Comparison of ENCODE assay signal across 8 cellular contexts in genomic region chr6:143060354-143060805, GRCh38. TPM values are rescaled to one million over a fixed set of nuclear protein-coding genes. Genes with fewer than 3 reads are reported as not detected.
DNase-seq lines count a peak whose midpoint lies in the region; ATAC-seq and TF ChIP-seq lines count a peak whose summit lies in the region.

No MANE protein-coding gene starts in this region.

- intact Hi-C loops in left ventricle myocardium superior (cut with micrococcal nuclease) (no loop called here), prostate gland (cut with DNase I) (loop anchor here (5.0 kb wide), 1 partner anchor 113 kb away; the partner anchor contains the start of gene HIVEP2)

- WGBS in prostate gland: 0% methylated on average over 28 of the region's 52 CpGs
- under 1% methylated on average over 52 of the region's 52 CpGs for WGBS in urinary bladder

- TF ChIP-seq POLR2A in prostate gland (IDR thresholded peaks at IDR 0.05): peak; percentile 66

- no peaks in the 10 kb centered on the region for H3K27me3 Mint-ChIP-seq in T-cell

- peak overlapping the region; percentile 59 for H3K4me3 ChIP-seq in Jurkat, Clone E6-1 (ENCODE audit: low read length)
- H3K4me3 ChIP-seq in prostate gland (peak overlapping the region; percentile 87 to 89), urinary bladder (ENCODE audit: low read depth, low read length) (peak overlapping the region; percentile 92)

- H3K27ac ChIP-seq in prostate gland (peak overlapping the region; percentile 93 to 94), urinary bladder (ENCODE audit: low read depth) (peak overlapping the region; percentile 96)

- peaks cover 26 to 29% (median 27%) of the 10 kb centered on the region in 3 donors for H3K4me1 Mint-ChIP-seq in T-cell

- TF ChIP-seq CTCF in prostate gland (IDR thresholded peaks at IDR 0.05): peak in 2 of 4 experiments; percentile 19 to 20

- H3K27ac Mint-ChIP-seq in T-cell: peak overlapping the region; percentile 86 to 91

- POLR2A ChIA-PET in T-cell (lab: Charles Lee): interaction anchor here (0.6 to 1.0 kb wide), 4 partner anchors 10 to 387 kb away, joined by 3 to 4 read pairs (median 4); no protein-coding TSS in a partner anchor

- H3K36me3 ChIP-seq in prostate gland: no peaks in the 10 kb centered on the region
- no peaks in the 10 kb centered on the region for H3K36me3 ChIP-seq in urinary bladder (ENCODE audit: insufficient read depth)

- no peaks in the 10 kb centered on the region for H3K36me3 Mint-ChIP-seq in T-cell

- no peaks in the 10 kb centered on the region for H3K4me1 ChIP-seq in prostate gland (replicated peaks)
- peaks cover 1% of the 10 kb centered on the region for H3K4me1 ChIP-seq in urinary bladder (ENCODE audit: insufficient read depth)

- no peaks in the 10 kb centered on the region for H3K27me3 ChIP-seq in prostate gland (replicated peaks; ENCODE audit: insufficient read depth)

- ATAC-seq in GM21723 (IDR thresholded peaks at IDR 0.05; ENCODE audit: unreplicated experiment) (peak; percentile 75), T-cell (replicated peaks in 1 of 4) (peak; percentile 64 to 76 (median 70)), left ventricle myocardium superior (peak; percentile 83)

- H3K9me3 Mint-ChIP-seq in T-cell: no peaks in the 10 kb centered on the region

- H3K4me3 Mint-ChIP-seq in T-cell: peak overlapping the region; percentile 93 to 94 (median 93)

- CTCF ChIA-PET in T-cell (lab: Charles Lee): interaction anchor here in 1 of 2 donors (0.7 kb wide), 1 partner anchor 36 kb away, joined by 4 read pairs; no protein-coding TSS in a partner anchor

- no peaks in the 10 kb centered on the region for H3K9me3 ChIP-seq in prostate gland

- peak; percentile 91 for DNase-seq in ELF-1 (ENCODE audit: low read depth, low spot score)
- DNase-seq in Jurkat, Clone E6-1 (ENCODE audit: low read depth, low spot score): peak; percentile 45
- peak; percentile 48 to 86 (median 72) for DNase-seq in T-cell
- DNase-seq in amniotic epithelial cell (ENCODE audit: low read depth): peak; percentile 71
- DNase-seq in left ventricle myocardium superior: peak; percentile 89
- peak; percentile 71 for DNase-seq in prostate gland (ENCODE audit: low spot score)

RNA-seq across cellular contexts. Expression of gene AIG1, which starts 0.3 kb away (rescaled TPM):
- 21.0 TPM for polyA plus RNA-seq in Jurkat, Clone E6-1 (2012; ENCODE audit: insufficient read depth, insufficient read length)
- 10 to 100 TPM in 1 of 5 donors, 1 to 10 TPM in 4; 6.0 to 13.4 (median 7.6) TPM for total RNA-seq in T-cell
- 91.5 TPM for total RNA-seq in left ventricle myocardium superior
- total RNA-seq in prostate gland: 10 to 100 TPM; 41.3 to 67.0 TPM
- 35.6 TPM for total RNA-seq in urinary bladder
- polyA plus RNA-seq in urinary bladder: 30.7 TPM

Comparison
In these comparisons a context has a peak if more than half of its experiments do, and no peak if none do; other contexts are left out.
1. Peak in every context shown above with its lines: DNase-seq, ATAC-seq, H3K4me3 ChIP-seq and H3K27ac ChIP-seq.